ENCODE assay signal across 8 cellular contexts in the genomic region with DNA sequence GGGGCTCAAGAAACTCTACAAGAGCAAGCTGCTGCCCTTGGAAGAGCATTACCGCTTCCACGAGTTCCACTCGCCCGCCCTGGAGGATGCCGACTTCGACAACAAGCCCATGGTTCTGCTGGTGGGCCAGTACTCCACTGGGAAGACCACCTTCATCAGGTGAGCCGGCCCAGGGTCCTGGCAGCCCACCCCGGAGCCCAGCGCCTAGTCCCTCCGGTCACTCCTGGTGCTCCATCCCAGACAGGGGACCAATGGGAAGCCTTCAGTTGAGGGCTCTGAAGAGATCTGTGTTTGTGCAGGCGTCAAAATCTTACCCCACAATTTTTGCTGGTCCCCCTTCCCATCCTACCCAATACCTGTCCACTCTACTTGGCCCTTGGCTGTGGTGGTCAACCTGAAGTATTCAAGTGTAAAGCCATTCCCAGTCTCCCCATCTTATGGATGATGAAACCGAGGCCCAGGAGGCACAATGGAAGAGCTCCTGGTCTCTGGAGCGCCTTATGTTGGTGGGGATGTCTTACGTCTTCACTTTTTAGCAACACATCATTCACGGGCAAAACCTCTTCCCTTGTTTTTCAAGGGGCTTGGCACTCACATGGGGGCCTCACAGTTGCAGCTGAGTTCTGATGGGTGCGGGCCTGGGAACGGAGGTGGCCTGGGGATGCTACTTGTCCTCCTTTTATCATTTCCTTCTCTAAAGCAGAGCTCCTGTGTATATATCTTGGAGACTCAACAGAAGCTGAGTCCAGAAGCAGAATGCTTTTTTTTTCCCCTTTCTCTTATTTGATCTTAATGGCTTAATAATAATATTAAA. TPM values are rescaled to one million over a fixed set of nuclear protein-coding genes. Genes with fewer than 3 reads are reported as not detected.
DNase-seq lines count a peak whose midpoint lies in the region; ATAC-seq and TF ChIP-seq lines count a peak whose summit lies in the region.

No MANE protein-coding gene starts in this region.

- no peak for ATAC-seq in lung (ENCODE audit: insufficient read depth, low FRiP score)

- POLR2A ChIA-PET in activated CD4-positive, alpha-beta T cell treated with anti-CD3 and anti-CD28 coated beads, Interleukin-2, amount 10 ng/mL, durations not matched to agents 7 days and 5 days (lab: Charles Lee) = no interaction called here

- in situ Hi-C loops in brain microvascular endothelial cell (cut with HindIII; ENCODE audit: low pct_ligation_motif_present, low sequenced_read_pairs) = no loop called here
- in situ Hi-C loops in KBM-7 (cut with MboI; ENCODE audit: low pct_unique_long_range_greater_than_20kb, low sequenced_read_pairs) = no loop called here

- H3K27ac ChIP-seq in brain microvascular endothelial cell (no peak overlapping the region), lung (ENCODE audit: low read depth in 1 of 2, low read length in 1 of 2) (peak overlapping the region; percentile 66 to 78), tibial artery (peak overlapping the region; percentile 66 to 82)

- no peaks in the 10 kb centered on the region for H3K36me3 Mint-ChIP-seq in activated CD4-positive, alpha-beta T cell treated with anti-CD3 and anti-CD28 coated beads, Interleukin-2, amount 10 ng/mL, durations not matched to agents 7 days and 5 days (ENCODE audit: low read depth)

- peaks cover 11% of the 10 kb centered on the region for H3K27me3 Mint-ChIP-seq in activated CD4-positive, alpha-beta T cell treated with anti-CD3 and anti-CD28 coated beads, Interleukin-2, amount 10 ng/mL, durations not matched to agents 7 days and 5 days

- H3K36me3 ChIP-seq in brain microvascular endothelial cell (replicated peaks) (peaks cover 4% of the 10 kb centered on the region), lung (ENCODE audit: control insufficient read depth in 2 of 2, insufficient read depth in 2 of 2, low read length in 2 of 2) (no peaks in the 10 kb centered on the region), tibial artery (no peaks in the 10 kb centered on the region)

- H3K4me3 ChIP-seq in brain microvascular endothelial cell (ENCODE audit: low read depth, low read length) = peak overlapping the region; percentile 85
- no peak overlapping the region for H3K4me3 ChIP-seq in lung
- peak overlapping the region; percentile 54 to 63 for H3K4me3 ChIP-seq in tibial artery

- H3K4me3 Mint-ChIP-seq in activated CD4-positive, alpha-beta T cell treated with anti-CD3 and anti-CD28 coated beads, Interleukin-2, amount 10 ng/mL, durations not matched to agents 7 days and 5 days = peak overlapping the region; percentile 51

- no peaks in the 10 kb centered on the region for H3K9me3 ChIP-seq in lung (ENCODE audit: control insufficient read depth in 2 of 2, insufficient read depth in 1 of 2, low read length in 1 of 2)
- H3K9me3 ChIP-seq in tibial artery = no peaks in the 10 kb centered on the region

- 65 to 73% methylated on average over 17 of the region's 17 CpGs for WGBS in lung, 2 donors

- peaks cover 9% of the 10 kb centered on the region for H3K4me1 Mint-ChIP-seq in activated CD4-positive, alpha-beta T cell treated with anti-CD3 and anti-CD28 coated beads, Interleukin-2, amount 10 ng/mL, durations not matched to agents 7 days and 5 days

- CTCF ChIA-PET in activated CD4-positive, alpha-beta T cell treated with anti-CD3 and anti-CD28 coated beads, Interleukin-2, amount 10 ng/mL, durations not matched to agents 7 days and 5 days (lab: Charles Lee) = no interaction called here

- TF ChIP-seq CTCF in brain microvascular endothelial cell (IDR thresholded peaks at IDR 0.05; ENCODE audit: low read depth, low read length, missing control alignments) (no peak), lung (IDR thresholded peaks at IDR 0.05; ENCODE audit: control extremely low read depth, extremely low read depth) (no peak), tibial artery (IDR thresholded peaks at IDR 0.05) (no peak)

- intact Hi-C loops in tibial artery (cut with DNase I; ENCODE audit: low total_unique reads) = loop anchor here (5.0 to 10.0 kb wide), 3 partner anchors 97 to 1090 kb away; partner anchors contain the start of genes LBH and YPEL5

- H3K27me3 ChIP-seq in brain microvascular endothelial cell (replicated peaks) (no peaks in the 10 kb centered on the region), lung (ENCODE audit: control insufficient read depth, insufficient read depth) (no peaks in the 10 kb centered on the region), tibial artery (no peaks in the 10 kb centered on the region)

- H3K27ac Mint-ChIP-seq in activated CD4-positive, alpha-beta T cell treated with anti-CD3 and anti-CD28 coated beads, Interleukin-2, amount 10 ng/mL, durations not matched to agents 7 days and 5 days = no peak overlapping the region

- peaks cover 8 to 17% of the 10 kb centered on the region in 2 donors for H3K4me1 ChIP-seq in lung (ENCODE audit: control insufficient read depth in 2 of 2, insufficient read depth in 2 of 2, low read length in 2 of 2)
- H3K4me1 ChIP-seq in tibial artery = peaks cover 7 to 51% (median 40%) of the 10 kb centered on the region in 4 donors

- H3K9me3 Mint-ChIP-seq in activated CD4-positive, alpha-beta T cell treated with anti-CD3 and anti-CD28 coated beads, Interleukin-2, amount 10 ng/mL, durations not matched to agents 7 days and 5 days = no peaks in the 10 kb centered on the region

- no peak for DNase-seq in activated CD4-positive, alpha-beta T cell treated with anti-CD3 and anti-CD28 coated beads, Interleukin-2, amount 10 ng/mL, durations not matched to agents 7 days and 5 days
- DNase-seq in activated CD4-positive, alpha-beta T cell treated with anti-CD3 and anti-CD28 coated beads, Interleukin-2, amount 50 U/mL, for 1 hour = no peak
- no peak for DNase-seq in brain microvascular endothelial cell
- no peak for DNase-seq in lung (ENCODE audit: low spot score)
- no peak for DNase-seq in tibial artery
- no peak for DNase-seq in NOMO-1 treated with DMSO at 0.1 percent for 48 hours (lab: John Stamatoyannopoulos, UW; ENCODE audit: unreplicated experiment)
- no peak for DNase-seq in iPS-NIHi7 (ENCODE audit: extremely low spot score)
- DNase-seq in KBM-7 = no peak

RNA-seq across cellular contexts. Expression of gene EHD3, which starts 0.9 kb away (rescaled TPM):
- total RNA-seq in activated CD4-positive, alpha-beta T cell treated with anti-CD3 and anti-CD28 coated beads, Interleukin-2, amount 10 ng/mL, durations not matched to agents 7 days and 5 days = under 1 TPM; 0.44 to 0.50 TPM
- 1 to 10 TPM; 5.8 to 9.5 TPM for total RNA-seq in lung
- polyA plus RNA-seq in lung = 1 to 10 TPM; 1.5 to 4.3 TPM

RNA-seq across cellular contexts. Expression of gene CAPN14, which starts 17.6 kb away (rescaled TPM):
- total RNA-seq in activated CD4-positive, alpha-beta T cell treated with anti-CD3 and anti-CD28 coated beads, Interleukin-2, amount 10 ng/mL, durations not matched to agents 7 days and 5 days = under 1 TPM; 0.10 to 0.12 TPM
- under 1 TPM; 0.21 to 0.26 TPM for total RNA-seq in lung
- polyA plus RNA-seq in lung = under 1 TPM; 0.03 to 0.06 TPM

Comparison
In these comparisons a context has a peak if more than half of its experiments do, and no peak if none do; other contexts are left out.
1. RNA of gene EHD3, which starts 0.9 kb away (total RNA-seq): 5.8 to 9.5 TPM in lung; 0.44 to 0.50 TPM in activated CD4-positive, alpha-beta T cell treated with anti-CD3 and anti-CD28 coated beads, Interleukin-2, amount 10 ng/mL, durations not matched to agents 7 days and 5 days; every median in the first group is over 4 times any median in the second.